Comparison of ENCODE assay signal across 1 cellular context in the genomic region with DNA sequence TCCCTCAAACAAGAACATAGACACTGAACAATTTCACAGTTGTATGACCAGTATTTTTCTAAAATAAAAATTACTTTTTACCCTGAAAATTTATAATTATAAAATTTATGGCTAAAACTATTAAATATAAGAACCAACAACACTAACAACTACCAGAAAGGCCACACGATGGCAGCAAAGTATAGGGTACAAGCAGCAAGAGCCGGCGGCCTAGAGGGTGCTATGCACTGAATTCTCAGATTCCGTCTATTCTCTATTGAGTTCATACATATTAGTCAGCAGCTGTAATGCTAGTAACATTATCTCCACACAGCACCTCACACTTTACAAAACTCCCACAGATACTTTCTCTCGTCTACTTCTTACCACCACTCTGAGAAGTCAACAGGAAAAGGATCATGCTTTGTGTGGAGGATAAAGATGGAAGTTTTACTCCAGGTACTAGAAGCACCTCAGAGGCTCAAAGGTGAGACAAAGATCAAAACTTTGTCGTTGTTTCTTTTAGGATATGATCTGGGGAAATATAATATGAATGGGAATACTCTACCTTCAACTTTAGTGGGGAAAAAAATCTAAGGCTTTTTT.
TF ChIP-seq lines count a peak whose summit lies in the region.

No MANE protein-coding gene starts in this region.

TF ChIP-seq in H1, 55 proteins besides CTCF, POLR2A, EP300 and RAD21 (continued from another document):
- TF ChIP-seq, protein P1, sequence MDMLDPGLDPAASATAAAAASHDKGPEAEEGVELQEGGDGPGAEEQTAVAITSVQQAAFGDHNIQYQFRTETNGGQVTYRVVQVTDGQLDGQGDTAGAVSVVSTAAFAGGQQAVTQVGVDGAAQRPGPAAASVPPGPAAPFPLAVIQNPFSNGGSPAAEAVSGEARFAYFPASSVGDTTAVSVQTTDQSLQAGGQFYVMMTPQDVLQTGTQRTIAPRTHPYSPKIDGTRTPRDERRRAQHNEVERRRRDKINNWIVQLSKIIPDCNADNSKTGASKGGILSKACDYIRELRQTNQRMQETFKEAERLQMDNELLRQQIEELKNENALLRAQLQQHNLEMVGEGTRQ (IDR thresholded peaks at IDR 0.05; ENCODE audit: low read length), result no peak
- TF ChIP-seq SP4 (IDR thresholded peaks at IDR 0.05; ENCODE audit: low read length) (no peak), KDM1A (IDR thresholded peaks at IDR 0.05; ENCODE audit: borderline replicate concordance, low read length) (no peak), TAF1 (IDR thresholded peaks at IDR 0.05; ENCODE audit: low read depth, low read length) (no peak), SP1 (IDR thresholded peaks at IDR 0.05; ENCODE audit: low read depth, low read length) (no peak), MAFK (IDR thresholded peaks at IDR 0.05; ENCODE audit: low read depth, low read length) (no peak), TAF7 (optimal IDR thresholded peaks at IDR 0.05; ENCODE audit: borderline replicate concordance, low read depth, low read length) (no peak), KDM4A (IDR thresholded peaks at IDR 0.05; ENCODE audit: low read depth, low read length, severe bottlenecking) (no peak)
- TF ChIP-seq, protein P2, sequence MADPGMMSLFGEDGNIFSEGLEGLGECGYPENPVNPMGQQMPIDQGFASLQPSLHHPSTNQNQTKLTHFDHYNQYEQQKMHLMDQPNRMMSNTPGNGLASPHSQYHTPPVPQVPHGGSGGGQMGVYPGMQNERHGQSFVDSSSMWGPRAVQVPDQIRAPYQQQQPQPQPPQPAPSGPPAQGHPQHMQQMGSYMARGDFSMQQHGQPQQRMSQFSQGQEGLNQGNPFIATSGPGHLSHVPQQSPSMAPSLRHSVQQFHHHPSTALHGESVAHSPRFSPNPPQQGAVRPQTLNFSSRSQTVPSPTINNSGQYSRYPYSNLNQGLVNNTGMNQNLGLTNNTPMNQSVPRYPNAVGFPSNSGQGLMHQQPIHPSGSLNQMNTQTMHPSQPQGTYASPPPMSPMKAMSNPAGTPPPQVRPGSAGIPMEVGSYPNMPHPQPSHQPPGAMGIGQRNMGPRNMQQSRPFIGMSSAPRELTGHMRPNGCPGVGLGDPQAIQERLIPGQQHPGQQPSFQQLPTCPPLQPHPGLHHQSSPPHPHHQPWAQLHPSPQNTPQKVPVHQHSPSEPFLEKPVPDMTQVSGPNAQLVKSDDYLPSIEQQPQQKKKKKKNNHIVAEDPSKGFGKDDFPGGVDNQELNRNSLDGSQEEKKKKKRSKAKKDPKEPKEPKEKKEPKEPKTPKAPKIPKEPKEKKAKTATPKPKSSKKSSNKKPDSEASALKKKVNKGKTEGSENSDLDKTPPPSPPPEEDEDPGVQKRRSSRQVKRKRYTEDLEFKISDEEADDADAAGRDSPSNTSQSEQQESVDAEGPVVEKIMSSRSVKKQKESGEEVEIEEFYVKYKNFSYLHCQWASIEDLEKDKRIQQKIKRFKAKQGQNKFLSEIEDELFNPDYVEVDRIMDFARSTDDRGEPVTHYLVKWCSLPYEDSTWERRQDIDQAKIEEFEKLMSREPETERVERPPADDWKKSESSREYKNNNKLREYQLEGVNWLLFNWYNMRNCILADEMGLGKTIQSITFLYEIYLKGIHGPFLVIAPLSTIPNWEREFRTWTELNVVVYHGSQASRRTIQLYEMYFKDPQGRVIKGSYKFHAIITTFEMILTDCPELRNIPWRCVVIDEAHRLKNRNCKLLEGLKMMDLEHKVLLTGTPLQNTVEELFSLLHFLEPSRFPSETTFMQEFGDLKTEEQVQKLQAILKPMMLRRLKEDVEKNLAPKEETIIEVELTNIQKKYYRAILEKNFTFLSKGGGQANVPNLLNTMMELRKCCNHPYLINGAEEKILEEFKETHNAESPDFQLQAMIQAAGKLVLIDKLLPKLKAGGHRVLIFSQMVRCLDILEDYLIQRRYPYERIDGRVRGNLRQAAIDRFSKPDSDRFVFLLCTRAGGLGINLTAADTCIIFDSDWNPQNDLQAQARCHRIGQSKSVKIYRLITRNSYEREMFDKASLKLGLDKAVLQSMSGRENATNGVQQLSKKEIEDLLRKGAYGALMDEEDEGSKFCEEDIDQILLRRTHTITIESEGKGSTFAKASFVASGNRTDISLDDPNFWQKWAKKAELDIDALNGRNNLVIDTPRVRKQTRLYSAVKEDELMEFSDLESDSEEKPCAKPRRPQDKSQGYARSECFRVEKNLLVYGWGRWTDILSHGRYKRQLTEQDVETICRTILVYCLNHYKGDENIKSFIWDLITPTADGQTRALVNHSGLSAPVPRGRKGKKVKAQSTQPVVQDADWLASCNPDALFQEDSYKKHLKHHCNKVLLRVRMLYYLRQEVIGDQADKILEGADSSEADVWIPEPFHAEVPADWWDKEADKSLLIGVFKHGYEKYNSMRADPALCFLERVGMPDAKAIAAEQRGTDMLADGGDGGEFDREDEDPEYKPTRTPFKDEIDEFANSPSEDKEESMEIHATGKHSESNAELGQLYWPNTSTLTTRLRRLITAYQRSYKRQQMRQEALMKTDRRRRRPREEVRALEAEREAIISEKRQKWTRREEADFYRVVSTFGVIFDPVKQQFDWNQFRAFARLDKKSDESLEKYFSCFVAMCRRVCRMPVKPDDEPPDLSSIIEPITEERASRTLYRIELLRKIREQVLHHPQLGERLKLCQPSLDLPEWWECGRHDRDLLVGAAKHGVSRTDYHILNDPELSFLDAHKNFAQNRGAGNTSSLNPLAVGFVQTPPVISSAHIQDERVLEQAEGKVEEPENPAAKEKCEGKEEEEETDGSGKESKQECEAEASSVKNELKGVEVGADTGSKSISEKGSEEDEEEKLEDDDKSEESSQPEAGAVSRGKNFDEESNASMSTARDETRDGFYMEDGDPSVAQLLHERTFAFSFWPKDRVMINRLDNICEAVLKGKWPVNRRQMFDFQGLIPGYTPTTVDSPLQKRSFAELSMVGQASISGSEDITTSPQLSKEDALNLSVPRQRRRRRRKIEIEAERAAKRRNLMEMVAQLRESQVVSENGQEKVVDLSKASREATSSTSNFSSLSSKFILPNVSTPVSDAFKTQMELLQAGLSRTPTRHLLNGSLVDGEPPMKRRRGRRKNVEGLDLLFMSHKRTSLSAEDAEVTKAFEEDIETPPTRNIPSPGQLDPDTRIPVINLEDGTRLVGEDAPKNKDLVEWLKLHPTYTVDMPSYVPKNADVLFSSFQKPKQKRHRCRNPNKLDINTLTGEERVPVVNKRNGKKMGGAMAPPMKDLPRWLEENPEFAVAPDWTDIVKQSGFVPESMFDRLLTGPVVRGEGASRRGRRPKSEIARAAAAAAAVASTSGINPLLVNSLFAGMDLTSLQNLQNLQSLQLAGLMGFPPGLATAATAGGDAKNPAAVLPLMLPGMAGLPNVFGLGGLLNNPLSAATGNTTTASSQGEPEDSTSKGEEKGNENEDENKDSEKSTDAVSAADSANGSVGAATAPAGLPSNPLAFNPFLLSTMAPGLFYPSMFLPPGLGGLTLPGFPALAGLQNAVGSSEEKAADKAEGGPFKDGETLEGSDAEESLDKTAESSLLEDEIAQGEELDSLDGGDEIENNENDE (IDR thresholded peaks at IDR 0.05; ENCODE audit: insufficient replicate concordance, low read length), result no peak
